Comparison of ENCODE assay signal across 1 cellular context in the genomic region with DNA sequence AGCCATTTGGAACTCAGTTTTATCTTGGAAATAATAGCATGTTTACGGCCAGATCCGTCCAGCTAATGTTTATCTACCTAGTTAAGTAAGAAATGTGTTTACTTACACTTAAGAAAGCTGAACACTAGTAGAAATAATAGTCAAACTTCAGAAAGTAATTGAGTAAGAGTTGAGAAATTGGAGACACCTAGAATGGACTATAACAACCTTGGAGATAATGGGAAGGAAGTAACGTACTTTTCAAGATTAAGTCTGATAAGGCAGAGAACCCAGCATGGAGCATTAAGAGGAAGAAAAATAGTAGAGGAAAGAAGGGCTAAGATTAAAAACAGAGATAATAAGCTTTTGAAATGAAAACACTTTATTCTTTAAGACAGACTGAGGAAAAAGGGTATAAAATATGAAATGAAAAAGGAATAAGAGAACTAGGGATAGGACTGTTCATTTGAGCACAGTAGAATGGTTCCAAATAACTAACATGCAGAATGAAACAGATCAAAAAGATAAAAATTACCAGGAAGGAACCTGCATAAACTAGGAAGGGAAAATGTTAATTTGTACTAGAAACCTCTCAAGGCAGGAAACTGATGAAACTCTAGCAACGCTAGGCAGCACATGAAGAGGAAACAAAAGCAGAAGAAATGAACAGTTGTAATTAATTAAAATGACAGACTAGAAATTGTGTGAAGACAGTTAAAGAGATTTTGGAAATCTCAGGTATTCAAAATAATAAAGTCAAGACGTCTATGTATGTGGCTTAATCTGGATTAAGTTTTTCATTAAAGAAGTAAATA.
TF ChIP-seq lines count a peak whose summit lies in the region.

No MANE protein-coding gene starts in this region.

TF ChIP-seq in K562, 482 proteins besides CTCF, POLR2A, EP300 and RAD21 (continued from another document and continues in another):
- TF ChIP-seq, protein P1, sequence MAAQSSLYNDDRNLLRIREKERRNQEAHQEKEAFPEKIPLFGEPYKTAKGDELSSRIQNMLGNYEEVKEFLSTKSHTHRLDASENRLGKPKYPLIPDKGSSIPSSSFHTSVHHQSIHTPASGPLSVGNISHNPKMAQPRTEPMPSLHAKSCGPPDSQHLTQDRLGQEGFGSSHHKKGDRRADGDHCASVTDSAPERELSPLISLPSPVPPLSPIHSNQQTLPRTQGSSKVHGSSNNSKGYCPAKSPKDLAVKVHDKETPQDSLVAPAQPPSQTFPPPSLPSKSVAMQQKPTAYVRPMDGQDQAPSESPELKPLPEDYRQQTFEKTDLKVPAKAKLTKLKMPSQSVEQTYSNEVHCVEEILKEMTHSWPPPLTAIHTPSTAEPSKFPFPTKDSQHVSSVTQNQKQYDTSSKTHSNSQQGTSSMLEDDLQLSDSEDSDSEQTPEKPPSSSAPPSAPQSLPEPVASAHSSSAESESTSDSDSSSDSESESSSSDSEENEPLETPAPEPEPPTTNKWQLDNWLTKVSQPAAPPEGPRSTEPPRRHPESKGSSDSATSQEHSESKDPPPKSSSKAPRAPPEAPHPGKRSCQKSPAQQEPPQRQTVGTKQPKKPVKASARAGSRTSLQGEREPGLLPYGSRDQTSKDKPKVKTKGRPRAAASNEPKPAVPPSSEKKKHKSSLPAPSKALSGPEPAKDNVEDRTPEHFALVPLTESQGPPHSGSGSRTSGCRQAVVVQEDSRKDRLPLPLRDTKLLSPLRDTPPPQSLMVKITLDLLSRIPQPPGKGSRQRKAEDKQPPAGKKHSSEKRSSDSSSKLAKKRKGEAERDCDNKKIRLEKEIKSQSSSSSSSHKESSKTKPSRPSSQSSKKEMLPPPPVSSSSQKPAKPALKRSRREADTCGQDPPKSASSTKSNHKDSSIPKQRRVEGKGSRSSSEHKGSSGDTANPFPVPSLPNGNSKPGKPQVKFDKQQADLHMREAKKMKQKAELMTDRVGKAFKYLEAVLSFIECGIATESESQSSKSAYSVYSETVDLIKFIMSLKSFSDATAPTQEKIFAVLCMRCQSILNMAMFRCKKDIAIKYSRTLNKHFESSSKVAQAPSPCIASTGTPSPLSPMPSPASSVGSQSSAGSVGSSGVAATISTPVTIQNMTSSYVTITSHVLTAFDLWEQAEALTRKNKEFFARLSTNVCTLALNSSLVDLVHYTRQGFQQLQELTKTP (IDR thresholded peaks at IDR 0.05; ENCODE audit: low read depth in 1 of 2, partially characterized antibody in 2 of 2) = no peak
- peak; percentile 37; the same call in 1 of the 2 replicates for TF ChIP-seq SMARCE1 (IDR thresholded peaks at IDR 0.05)
- TF ChIP-seq CEBPG (CRISPR knock-in tag; IDR thresholded peaks at IDR 0.05) = no peak
- 0 out of 4 replicates have a peak, but pooled peaks of 1 of the 2 experiments have one; percentile 28 for TF ChIP-seq CEBPG (tag; conservative IDR thresholded peaks at IDR 0.05 in 1 of 2, IDR thresholded peaks at IDR 0.05 in 1 of 2)
- TF ChIP-seq, protein P2, sequence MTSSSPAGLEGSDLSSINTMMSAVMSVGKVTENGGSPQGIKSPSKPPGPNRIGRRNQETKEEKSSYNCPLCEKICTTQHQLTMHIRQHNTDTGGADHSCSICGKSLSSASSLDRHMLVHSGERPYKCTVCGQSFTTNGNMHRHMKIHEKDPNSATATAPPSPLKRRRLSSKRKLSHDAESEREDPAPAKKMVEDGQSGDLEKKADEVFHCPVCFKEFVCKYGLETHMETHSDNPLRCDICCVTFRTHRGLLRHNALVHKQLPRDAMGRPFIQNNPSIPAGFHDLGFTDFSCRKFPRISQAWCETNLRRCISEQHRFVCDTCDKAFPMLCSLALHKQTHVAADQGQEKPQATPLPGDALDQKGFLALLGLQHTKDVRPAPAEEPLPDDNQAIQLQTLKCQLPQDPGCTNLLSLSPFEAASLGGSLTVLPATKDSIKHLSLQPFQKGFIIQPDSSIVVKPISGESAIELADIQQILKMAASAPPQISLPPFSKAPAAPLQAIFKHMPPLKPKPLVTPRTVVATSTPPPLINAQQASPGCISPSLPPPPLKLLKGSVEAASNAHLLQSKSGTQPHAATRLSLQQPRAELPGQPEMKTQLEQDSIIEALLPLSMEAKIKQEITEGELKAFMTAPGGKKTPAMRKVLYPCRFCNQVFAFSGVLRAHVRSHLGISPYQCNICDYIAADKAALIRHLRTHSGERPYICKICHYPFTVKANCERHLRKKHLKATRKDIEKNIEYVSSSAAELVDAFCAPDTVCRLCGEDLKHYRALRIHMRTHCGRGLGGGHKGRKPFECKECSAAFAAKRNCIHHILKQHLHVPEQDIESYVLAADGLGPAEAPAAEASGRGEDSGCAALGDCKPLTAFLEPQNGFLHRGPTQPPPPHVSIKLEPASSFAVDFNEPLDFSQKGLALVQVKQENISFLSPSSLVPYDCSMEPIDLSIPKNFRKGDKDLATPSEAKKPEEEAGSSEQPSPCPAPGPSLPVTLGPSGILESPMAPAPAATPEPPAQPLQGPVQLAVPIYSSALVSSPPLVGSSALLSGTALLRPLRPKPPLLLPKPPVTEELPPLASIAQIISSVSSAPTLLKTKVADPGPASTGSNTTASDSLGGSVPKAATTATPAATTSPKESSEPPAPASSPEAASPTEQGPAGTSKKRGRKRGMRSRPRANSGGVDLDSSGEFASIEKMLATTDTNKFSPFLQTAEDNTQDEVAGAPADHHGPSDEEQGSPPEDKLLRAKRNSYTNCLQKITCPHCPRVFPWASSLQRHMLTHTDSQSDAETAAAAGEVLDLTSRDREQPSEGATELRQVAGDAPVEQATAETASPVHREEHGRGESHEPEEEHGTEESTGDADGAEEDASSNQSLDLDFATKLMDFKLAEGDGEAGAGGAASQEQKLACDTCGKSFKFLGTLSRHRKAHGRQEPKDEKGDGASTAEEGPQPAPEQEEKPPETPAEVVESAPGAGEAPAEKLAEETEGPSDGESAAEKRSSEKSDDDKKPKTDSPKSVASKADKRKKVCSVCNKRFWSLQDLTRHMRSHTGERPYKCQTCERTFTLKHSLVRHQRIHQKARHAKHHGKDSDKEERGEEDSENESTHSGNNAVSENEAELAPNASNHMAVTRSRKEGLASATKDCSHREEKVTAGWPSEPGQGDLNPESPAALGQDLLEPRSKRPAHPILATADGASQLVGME (CRISPR knock-in tag; IDR thresholded peaks at IDR 0.05) = no peak
- TF ChIP-seq ZNF316 (IDR thresholded peaks at IDR 0.05) = no peak
- peak; percentile 69 for TF ChIP-seq MEIS2 (IDR thresholded peaks at IDR 0.05; ENCODE audit: partially characterized antibody)
- TF ChIP-seq, protein P3, sequence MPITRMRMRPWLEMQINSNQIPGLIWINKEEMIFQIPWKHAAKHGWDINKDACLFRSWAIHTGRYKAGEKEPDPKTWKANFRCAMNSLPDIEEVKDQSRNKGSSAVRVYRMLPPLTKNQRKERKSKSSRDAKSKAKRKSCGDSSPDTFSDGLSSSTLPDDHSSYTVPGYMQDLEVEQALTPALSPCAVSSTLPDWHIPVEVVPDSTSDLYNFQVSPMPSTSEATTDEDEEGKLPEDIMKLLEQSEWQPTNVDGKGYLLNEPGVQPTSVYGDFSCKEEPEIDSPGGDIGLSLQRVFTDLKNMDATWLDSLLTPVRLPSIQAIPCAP (CRISPR knock-in tag; IDR thresholded peaks at IDR 0.05; ENCODE audit: borderline replicate concordance) = no peak
- TF ChIP-seq SIRT6 (IDR thresholded peaks at IDR 0.05; ENCODE audit: low read depth, low read length) = no peak
- TF ChIP-seq, protein P4, sequence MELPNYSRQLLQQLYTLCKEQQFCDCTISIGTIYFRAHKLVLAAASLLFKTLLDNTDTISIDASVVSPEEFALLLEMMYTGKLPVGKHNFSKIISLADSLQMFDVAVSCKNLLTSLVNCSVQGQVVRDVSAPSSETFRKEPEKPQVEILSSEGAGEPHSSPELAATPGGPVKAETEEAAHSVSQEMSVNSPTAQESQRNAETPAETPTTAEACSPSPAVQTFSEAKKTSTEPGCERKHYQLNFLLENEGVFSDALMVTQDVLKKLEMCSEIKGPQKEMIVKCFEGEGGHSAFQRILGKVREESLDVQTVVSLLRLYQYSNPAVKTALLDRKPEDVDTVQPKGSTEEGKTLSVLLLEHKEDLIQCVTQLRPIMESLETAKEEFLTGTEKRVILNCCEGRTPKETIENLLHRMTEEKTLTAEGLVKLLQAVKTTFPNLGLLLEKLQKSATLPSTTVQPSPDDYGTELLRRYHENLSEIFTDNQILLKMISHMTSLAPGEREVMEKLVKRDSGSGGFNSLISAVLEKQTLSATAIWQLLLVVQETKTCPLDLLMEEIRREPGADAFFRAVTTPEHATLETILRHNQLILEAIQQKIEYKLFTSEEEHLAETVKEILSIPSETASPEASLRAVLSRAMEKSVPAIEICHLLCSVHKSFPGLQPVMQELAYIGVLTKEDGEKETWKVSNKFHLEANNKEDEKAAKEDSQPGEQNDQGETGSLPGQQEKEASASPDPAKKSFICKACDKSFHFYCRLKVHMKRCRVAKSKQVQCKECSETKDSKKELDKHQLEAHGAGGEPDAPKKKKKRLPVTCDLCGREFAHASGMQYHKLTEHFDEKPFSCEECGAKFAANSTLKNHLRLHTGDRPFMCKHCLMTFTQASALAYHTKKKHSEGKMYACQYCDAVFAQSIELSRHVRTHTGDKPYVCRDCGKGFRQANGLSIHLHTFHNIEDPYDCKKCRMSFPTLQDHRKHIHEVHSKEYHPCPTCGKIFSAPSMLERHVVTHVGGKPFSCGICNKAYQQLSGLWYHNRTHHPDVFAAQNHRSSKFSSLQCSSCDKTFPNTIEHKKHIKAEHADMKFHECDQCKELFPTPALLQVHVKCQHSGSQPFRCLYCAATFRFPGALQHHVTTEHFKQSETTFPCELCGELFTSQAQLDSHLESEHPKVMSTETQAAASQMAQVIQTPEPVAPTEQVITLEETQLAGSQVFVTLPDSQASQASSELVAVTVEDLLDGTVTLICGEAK (IDR thresholded peaks at IDR 0.05) = no peak
- TF ChIP-seq, protein P4 (CRISPR knock-in tag; IDR thresholded peaks at IDR 0.05) = no peak
- TF ChIP-seq ETV6 (IDR thresholded peaks at IDR 0.05; ENCODE audit: borderline replicate concordance in 1 of 2, low read depth in 2 of 2, low read length in 1 of 2) = peak in 1 of 2 experiments; percentile 28; a peak in 1 of 4 replicates
- no peak for TF ChIP-seq ETV6 (CRISPR knock-in tag; IDR thresholded peaks at IDR 0.05; ENCODE audit: borderline replicate concordance)
- no peak for TF ChIP-seq ZNF217 (CRISPR knock-in tag; IDR thresholded peaks at IDR 0.05)
- TF ChIP-seq ZFP1 (CRISPR knock-in tag; IDR thresholded peaks at IDR 0.05) = no peak
- no peak for TF ChIP-seq ZNF696 (CRISPR knock-in tag; conservative IDR thresholded peaks at IDR 0.05)
- TF ChIP-seq ZEB2 (IDR thresholded peaks at IDR 0.05) = 0 out of 2 replicates have a peak, but pooled peaks have one; percentile 20
- TF ChIP-seq POLR2G (IDR thresholded peaks at IDR 0.05; ENCODE audit: low read depth, low read length) = no peak
- TF ChIP-seq, protein P5, sequence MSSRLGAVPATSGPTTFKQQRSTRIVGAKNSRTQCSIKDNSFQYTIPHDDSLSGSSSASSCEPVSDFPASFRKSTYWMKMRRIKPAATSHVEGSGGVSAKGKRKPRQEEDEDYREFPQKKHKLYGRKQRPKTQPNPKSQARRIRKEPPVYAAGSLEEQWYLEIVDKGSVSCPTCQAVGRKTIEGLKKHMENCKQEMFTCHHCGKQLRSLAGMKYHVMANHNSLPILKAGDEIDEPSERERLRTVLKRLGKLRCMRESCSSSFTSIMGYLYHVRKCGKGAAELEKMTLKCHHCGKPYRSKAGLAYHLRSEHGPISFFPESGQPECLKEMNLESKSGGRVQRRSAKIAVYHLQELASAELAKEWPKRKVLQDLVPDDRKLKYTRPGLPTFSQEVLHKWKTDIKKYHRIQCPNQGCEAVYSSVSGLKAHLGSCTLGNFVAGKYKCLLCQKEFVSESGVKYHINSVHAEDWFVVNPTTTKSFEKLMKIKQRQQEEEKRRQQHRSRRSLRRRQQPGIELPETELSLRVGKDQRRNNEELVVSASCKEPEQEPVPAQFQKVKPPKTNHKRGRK (tag; IDR thresholded peaks at IDR 0.05) = peak; percentile 26; the same call in 1 of the 2 replicates
- TF ChIP-seq, protein P6, sequence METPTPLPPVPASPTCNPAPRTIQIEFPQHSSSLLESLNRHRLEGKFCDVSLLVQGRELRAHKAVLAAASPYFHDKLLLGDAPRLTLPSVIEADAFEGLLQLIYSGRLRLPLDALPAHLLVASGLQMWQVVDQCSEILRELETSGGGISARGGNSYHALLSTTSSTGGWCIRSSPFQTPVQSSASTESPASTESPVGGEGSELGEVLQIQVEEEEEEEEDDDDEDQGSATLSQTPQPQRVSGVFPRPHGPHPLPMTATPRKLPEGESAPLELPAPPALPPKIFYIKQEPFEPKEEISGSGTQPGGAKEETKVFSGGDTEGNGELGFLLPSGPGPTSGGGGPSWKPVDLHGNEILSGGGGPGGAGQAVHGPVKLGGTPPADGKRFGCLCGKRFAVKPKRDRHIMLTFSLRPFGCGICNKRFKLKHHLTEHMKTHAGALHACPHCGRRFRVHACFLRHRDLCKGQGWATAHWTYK (CRISPR knock-in tag; IDR thresholded peaks at IDR 0.05) = no peak
- TF ChIP-seq SP1 (CRISPR knock-in tag; IDR thresholded peaks at IDR 0.05) = no peak
- TF ChIP-seq PML (IDR thresholded peaks at IDR 0.05; ENCODE audit: low read length) = no peak
- TF ChIP-seq PTBP1 (IDR thresholded peaks at IDR 0.05; ENCODE audit: low read depth, low read length) = no peak
- no peak for TF ChIP-seq MAFG (tag; conservative IDR thresholded peaks at IDR 0.05)
- no peak for TF ChIP-seq NCOA2 (IDR thresholded peaks at IDR 0.05; ENCODE audit: partially characterized antibody in 2 of 2)
- peak; percentile 57; the same call in 1 of the 2 replicates for TF ChIP-seq SOX6 (IDR thresholded peaks at IDR 0.05)
- TF ChIP-seq TAL1 (IDR thresholded peaks at IDR 0.05) = no peak
